Comparison of ENCODE assay signal across 8 cellular contexts in genomic region chr12:7108042-7108927, GRCh38. TPM values are rescaled to one million over a fixed set of nuclear protein-coding genes. Genes with fewer than 3 reads are reported as not detected.
DNase-seq lines count a peak whose midpoint lies in the region; ATAC-seq lines count a peak whose summit lies in the region.

No MANE protein-coding gene starts in this region.

- intact Hi-C loops in activated CD4-positive, alpha-beta memory T cell treated with anti-CD3 and anti-CD28 coated beads for 36 hours (cut with micrococcal nuclease), result loop anchor here (1.0 to 5.0 kb wide), 7 partner anchors 16 to 236 kb away; partner anchors contain the start of genes C12orf57, C1R, CLSTN3 and LPCAT3

- H3K27me3 ChIP-seq in mononuclear cell (ENCODE audit: insufficient read depth, low read length), result no peaks in the 10 kb centered on the region

- H3K4me1 Mint-ChIP-seq in activated CD4-positive, alpha-beta memory T cell treated with anti-CD3 and anti-CD28 coated beads for 36 hours (ENCODE audit: low read depth), result peaks cover 42% of the 10 kb centered on the region
- H3K4me1 Mint-ChIP-seq in effector memory CD8-positive, alpha-beta T cell (ENCODE audit: low read depth in 2 of 2), result peaks cover 43 to 50% of the 10 kb centered on the region in 2 donors

- ATAC-seq in HG02885 (IDR thresholded peaks at IDR 0.05; ENCODE audit: poor library complexity, unreplicated experiment), result peak; percentile 93
- peak; percentile 95 for ATAC-seq in effector memory CD8-positive, alpha-beta T cell (replicated peaks)

- peaks cover 9% of the 10 kb centered on the region for H3K9me3 ChIP-seq in mononuclear cell (ENCODE audit: low read depth, low read length)

- H3K4me1 ChIP-seq in mononuclear cell (ENCODE audit: insufficient read depth, low read length), result peaks cover 30% of the 10 kb centered on the region

- POLR2A ChIA-PET in activated CD4-positive, alpha-beta memory T cell treated with anti-CD3 and anti-CD28 coated beads for 36 hours (lab: Charles Lee), result interaction anchor here (0.6 to 3.3 kb wide), 12 partner anchors 10 to 235 kb away, joined by 3 to 59 read pairs (median 3); partner anchors contain the start of genes C12orf57, LPCAT3 and RNU7-1

- peak; percentile 68 for DNase-seq in NK-92 treated with Interleukin-12 subunit alpha and Interleukin-12 subunit beta, amount 100 ng/mL, for 24 hours (lab: John Stamatoyannopoulos, UW)
- DNase-seq in NK-92 (lab: John Stamatoyannopoulos, UW; ENCODE audit: unreplicated experiment) (no peak), NCI-H226 (peak; percentile 91)
- peak; percentile 90 for DNase-seq in activated CD4-positive, alpha-beta memory T cell treated with anti-CD3 and anti-CD28 coated beads for 36 hours
- DNase-seq in effector memory CD8-positive, alpha-beta T cell, result peak; percentile 56 to 63 (median 61)
- peak; percentile 40 to 52 for DNase-seq in stimulated activated CD8-positive, alpha-beta memory T cell treated with anti-CD3 and anti-CD28 coated beads, Interleukin-7, amount 100 ng/mL, for 1 hour (ENCODE audit: low read depth in 2 of 2)

- H3K27me3 Mint-ChIP-seq in activated CD4-positive, alpha-beta memory T cell treated with anti-CD3 and anti-CD28 coated beads for 36 hours, result no peaks in the 10 kb centered on the region
- H3K27me3 Mint-ChIP-seq in effector memory CD8-positive, alpha-beta T cell, result no peaks in the 10 kb centered on the region

- H3K36me3 Mint-ChIP-seq in activated CD4-positive, alpha-beta memory T cell treated with anti-CD3 and anti-CD28 coated beads for 36 hours, result peaks cover 24% of the 10 kb centered on the region
- peaks cover 18% of the 10 kb centered on the region for H3K36me3 Mint-ChIP-seq in effector memory CD8-positive, alpha-beta T cell (ENCODE audit: insufficient read depth)

- CTCF ChIA-PET in activated CD4-positive, alpha-beta memory T cell treated with anti-CD3 and anti-CD28 coated beads for 36 hours (lab: Charles Lee), result interaction anchor here (0.6 to 3.5 kb wide), 24 partner anchors 10 to 969 kb away, joined by 3 to 37 read pairs (median 4); partner anchors contain the start of genes C12orf57, C1R, LPCAT3 and PTPN6

- H3K4me3 ChIP-seq in mononuclear cell (ENCODE audit: low read length), result peak overlapping the region; percentile 62

- H3K4me3 Mint-ChIP-seq in activated CD4-positive, alpha-beta memory T cell treated with anti-CD3 and anti-CD28 coated beads for 36 hours, result peak overlapping the region; percentile 95
- H3K4me3 Mint-ChIP-seq in effector memory CD8-positive, alpha-beta T cell, result peak overlapping the region; percentile 93 to 94

- peaks cover 13% of the 10 kb centered on the region for H3K9me3 Mint-ChIP-seq in activated CD4-positive, alpha-beta memory T cell treated with anti-CD3 and anti-CD28 coated beads for 36 hours
- H3K9me3 Mint-ChIP-seq in effector memory CD8-positive, alpha-beta T cell, result peaks cover 3 to 11% of the 10 kb centered on the region in 2 donors

- peak overlapping the region; percentile 99 for H3K27ac Mint-ChIP-seq in activated CD4-positive, alpha-beta memory T cell treated with anti-CD3 and anti-CD28 coated beads for 36 hours
- peak overlapping the region; percentile 92 for H3K27ac Mint-ChIP-seq in effector memory CD8-positive, alpha-beta T cell

RNA-seq across cellular contexts. Expression of gene C1RL, which starts 0.7 kb away (rescaled TPM):
- 10 to 100 TPM; 17.1 to 22.6 TPM for total RNA-seq in activated CD4-positive, alpha-beta memory T cell treated with anti-CD3 and anti-CD28 coated beads for 36 hours
- 10.6 TPM for total RNA-seq in mononuclear cell

RNA-seq across cellular contexts. Expression of gene C1R, which starts 16.0 kb away (rescaled TPM):
- total RNA-seq in activated CD4-positive, alpha-beta memory T cell treated with anti-CD3 and anti-CD28 coated beads for 36 hours, result 1 to 10 TPM; 1.4 to 2.2 TPM
- 1.4 TPM for total RNA-seq in mononuclear cell

RNA-seq across cellular contexts. Expression of gene RBP5, which starts 20.4 kb away (rescaled TPM):
- total RNA-seq in activated CD4-positive, alpha-beta memory T cell treated with anti-CD3 and anti-CD28 coated beads for 36 hours, result under 1 TPM in 1 of 2 experiments, not detected in 1; 0.21 TPM
- total RNA-seq in mononuclear cell, result not detected

RNA-seq across cellular contexts. Expression of gene CLSTN3, which starts 21.9 kb away (rescaled TPM):
- 10 to 100 TPM; 40.1 to 44.7 TPM for total RNA-seq in activated CD4-positive, alpha-beta memory T cell treated with anti-CD3 and anti-CD28 coated beads for 36 hours
- 13.0 TPM for total RNA-seq in mononuclear cell

RNA-seq across cellular contexts. Expression of gene C1S, which starts 47.8 kb away (rescaled TPM):
- 1 to 10 TPM; 1.7 to 2.0 TPM for total RNA-seq in activated CD4-positive, alpha-beta memory T cell treated with anti-CD3 and anti-CD28 coated beads for 36 hours
- total RNA-seq in mononuclear cell, result 0.84 TPM
